ENCODE assay signal across 1 cellular context in the genomic region with DNA sequence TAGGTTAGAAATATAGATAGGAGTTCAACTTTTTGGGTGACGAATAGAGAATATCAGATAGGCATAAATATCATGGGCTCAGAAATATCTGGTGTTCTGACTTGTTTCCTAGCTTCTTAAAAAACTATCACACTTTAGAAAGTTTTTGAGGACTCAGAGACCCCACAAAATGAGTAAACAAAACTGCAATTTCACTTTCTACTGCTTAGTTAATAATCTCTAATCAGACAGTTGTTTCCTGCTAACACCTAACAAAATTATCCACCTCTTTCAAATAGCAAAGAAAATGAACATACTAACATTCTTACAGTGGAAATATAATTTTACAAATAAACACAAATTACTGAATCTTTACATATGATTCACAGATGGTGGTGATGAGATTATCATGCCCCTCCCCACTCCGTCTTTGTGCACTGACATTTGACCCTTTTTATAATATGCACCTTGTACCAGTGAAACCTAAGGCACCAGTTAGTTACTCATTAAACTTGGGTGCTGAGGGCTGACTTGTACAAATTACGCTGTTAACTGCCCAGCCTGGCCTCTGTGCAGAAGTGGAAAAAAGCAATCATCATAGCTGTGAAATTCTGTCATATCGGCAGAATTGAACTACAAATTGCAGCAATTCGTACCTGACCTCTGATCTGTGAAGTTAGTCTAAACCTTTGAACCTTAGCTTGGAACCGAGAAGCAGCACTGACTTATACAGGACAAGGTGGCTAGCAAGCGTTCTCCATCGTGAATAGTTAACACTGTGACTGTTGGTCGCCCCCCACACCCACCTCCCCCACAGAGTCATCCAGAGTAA.
TF ChIP-seq lines count a peak whose summit lies in the region.

No MANE protein-coding gene starts in this region.

TF ChIP-seq in HepG2, 621 proteins besides CTCF, POLR2A, EP300 and RAD21 (continued from another document and continues in another):
- TF ChIP-seq, protein P1, sequence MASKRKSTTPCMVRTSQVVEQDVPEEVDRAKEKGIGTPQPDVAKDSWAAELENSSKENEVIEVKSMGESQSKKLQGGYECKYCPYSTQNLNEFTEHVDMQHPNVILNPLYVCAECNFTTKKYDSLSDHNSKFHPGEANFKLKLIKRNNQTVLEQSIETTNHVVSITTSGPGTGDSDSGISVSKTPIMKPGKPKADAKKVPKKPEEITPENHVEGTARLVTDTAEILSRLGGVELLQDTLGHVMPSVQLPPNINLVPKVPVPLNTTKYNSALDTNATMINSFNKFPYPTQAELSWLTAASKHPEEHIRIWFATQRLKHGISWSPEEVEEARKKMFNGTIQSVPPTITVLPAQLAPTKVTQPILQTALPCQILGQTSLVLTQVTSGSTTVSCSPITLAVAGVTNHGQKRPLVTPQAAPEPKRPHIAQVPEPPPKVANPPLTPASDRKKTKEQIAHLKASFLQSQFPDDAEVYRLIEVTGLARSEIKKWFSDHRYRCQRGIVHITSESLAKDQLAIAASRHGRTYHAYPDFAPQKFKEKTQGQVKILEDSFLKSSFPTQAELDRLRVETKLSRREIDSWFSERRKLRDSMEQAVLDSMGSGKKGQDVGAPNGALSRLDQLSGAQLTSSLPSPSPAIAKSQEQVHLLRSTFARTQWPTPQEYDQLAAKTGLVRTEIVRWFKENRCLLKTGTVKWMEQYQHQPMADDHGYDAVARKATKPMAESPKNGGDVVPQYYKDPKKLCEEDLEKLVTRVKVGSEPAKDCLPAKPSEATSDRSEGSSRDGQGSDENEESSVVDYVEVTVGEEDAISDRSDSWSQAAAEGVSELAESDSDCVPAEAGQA (IDR thresholded peaks at IDR 0.05; ENCODE audit: low read depth) = no peak
- TF ChIP-seq, protein P1 (CRISPR knock-in tag; IDR thresholded peaks at IDR 0.05; ENCODE audit: borderline replicate concordance) = no peak
- no peak for TF ChIP-seq CC2D1A (CRISPR knock-in tag; IDR thresholded peaks at IDR 0.05)
- TF ChIP-seq RORA (CRISPR knock-in tag; IDR thresholded peaks at IDR 0.05) = no peak
- TF ChIP-seq, protein P2, sequence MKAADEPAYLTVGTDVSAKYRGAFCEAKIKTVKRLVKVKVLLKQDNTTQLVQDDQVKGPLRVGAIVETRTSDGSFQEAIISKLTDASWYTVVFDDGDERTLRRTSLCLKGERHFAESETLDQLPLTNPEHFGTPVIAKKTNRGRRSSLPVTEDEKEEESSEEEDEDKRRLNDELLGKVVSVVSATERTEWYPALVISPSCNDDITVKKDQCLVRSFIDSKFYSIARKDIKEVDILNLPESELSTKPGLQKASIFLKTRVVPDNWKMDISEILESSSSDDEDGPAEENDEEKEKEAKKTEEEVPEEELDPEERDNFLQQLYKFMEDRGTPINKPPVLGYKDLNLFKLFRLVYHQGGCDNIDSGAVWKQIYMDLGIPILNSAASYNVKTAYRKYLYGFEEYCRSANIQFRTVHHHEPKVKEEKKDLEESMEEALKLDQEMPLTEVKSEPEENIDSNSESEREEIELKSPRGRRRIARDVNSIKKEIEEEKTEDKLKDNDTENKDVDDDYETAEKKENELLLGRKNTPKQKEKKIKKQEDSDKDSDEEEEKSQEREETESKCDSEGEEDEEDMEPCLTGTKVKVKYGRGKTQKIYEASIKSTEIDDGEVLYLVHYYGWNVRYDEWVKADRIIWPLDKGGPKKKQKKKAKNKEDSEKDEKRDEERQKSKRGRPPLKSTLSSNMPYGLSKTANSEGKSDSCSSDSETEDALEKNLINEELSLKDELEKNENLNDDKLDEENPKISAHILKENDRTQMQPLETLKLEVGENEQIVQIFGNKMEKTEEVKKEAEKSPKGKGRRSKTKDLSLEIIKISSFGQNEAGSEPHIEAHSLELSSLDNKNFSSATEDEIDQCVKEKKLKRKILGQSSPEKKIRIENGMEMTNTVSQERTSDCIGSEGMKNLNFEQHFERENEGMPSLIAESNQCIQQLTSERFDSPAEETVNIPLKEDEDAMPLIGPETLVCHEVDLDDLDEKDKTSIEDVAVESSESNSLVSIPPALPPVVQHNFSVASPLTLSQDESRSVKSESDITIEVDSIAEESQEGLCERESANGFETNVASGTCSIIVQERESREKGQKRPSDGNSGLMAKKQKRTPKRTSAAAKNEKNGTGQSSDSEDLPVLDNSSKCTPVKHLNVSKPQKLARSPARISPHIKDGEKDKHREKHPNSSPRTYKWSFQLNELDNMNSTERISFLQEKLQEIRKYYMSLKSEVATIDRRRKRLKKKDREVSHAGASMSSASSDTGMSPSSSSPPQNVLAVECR (CRISPR knock-in tag; IDR thresholded peaks at IDR 0.05; ENCODE audit: borderline replicate concordance) = no peak
- no peak for TF ChIP-seq ZNF354B (CRISPR knock-in tag; IDR thresholded peaks at IDR 0.05)
- TF ChIP-seq KDM5A (IDR thresholded peaks at IDR 0.05; ENCODE audit: borderline replicate concordance, low read length) = no peak
- TF ChIP-seq, protein P3, sequence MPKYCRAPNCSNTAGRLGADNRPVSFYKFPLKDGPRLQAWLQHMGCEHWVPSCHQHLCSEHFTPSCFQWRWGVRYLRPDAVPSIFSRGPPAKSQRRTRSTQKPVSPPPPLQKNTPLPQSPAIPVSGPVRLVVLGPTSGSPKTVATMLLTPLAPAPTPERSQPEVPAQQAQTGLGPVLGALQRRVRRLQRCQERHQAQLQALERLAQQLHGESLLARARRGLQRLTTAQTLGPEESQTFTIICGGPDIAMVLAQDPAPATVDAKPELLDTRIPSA (CRISPR knock-in tag; IDR thresholded peaks at IDR 0.05; ENCODE audit: borderline replicate concordance) = no peak
- TF ChIP-seq, protein P4, sequence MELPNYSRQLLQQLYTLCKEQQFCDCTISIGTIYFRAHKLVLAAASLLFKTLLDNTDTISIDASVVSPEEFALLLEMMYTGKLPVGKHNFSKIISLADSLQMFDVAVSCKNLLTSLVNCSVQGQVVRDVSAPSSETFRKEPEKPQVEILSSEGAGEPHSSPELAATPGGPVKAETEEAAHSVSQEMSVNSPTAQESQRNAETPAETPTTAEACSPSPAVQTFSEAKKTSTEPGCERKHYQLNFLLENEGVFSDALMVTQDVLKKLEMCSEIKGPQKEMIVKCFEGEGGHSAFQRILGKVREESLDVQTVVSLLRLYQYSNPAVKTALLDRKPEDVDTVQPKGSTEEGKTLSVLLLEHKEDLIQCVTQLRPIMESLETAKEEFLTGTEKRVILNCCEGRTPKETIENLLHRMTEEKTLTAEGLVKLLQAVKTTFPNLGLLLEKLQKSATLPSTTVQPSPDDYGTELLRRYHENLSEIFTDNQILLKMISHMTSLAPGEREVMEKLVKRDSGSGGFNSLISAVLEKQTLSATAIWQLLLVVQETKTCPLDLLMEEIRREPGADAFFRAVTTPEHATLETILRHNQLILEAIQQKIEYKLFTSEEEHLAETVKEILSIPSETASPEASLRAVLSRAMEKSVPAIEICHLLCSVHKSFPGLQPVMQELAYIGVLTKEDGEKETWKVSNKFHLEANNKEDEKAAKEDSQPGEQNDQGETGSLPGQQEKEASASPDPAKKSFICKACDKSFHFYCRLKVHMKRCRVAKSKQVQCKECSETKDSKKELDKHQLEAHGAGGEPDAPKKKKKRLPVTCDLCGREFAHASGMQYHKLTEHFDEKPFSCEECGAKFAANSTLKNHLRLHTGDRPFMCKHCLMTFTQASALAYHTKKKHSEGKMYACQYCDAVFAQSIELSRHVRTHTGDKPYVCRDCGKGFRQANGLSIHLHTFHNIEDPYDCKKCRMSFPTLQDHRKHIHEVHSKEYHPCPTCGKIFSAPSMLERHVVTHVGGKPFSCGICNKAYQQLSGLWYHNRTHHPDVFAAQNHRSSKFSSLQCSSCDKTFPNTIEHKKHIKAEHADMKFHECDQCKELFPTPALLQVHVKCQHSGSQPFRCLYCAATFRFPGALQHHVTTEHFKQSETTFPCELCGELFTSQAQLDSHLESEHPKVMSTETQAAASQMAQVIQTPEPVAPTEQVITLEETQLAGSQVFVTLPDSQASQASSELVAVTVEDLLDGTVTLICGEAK (IDR thresholded peaks at IDR 0.05) = no peak
- TF ChIP-seq, protein P4 (CRISPR knock-in tag; IDR thresholded peaks at IDR 0.05) = no peak; the same call in 1 of the 2 replicates
- TF ChIP-seq LCORL (IDR thresholded peaks at IDR 0.05) = no peak
- TF ChIP-seq LCORL (CRISPR knock-in tag; IDR thresholded peaks at IDR 0.05) = peak; percentile 38; the same call in 1 of the 2 replicates
- TF ChIP-seq, protein P5, sequence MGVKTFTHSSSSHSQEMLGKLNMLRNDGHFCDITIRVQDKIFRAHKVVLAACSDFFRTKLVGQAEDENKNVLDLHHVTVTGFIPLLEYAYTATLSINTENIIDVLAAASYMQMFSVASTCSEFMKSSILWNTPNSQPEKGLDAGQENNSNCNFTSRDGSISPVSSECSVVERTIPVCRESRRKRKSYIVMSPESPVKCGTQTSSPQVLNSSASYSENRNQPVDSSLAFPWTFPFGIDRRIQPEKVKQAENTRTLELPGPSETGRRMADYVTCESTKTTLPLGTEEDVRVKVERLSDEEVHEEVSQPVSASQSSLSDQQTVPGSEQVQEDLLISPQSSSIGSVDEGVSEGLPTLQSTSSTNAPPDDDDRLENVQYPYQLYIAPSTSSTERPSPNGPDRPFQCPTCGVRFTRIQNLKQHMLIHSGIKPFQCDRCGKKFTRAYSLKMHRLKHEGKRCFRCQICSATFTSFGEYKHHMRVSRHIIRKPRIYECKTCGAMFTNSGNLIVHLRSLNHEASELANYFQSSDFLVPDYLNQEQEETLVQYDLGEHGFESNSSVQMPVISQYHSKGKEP (CRISPR knock-in tag; IDR thresholded peaks at IDR 0.05) = no peak
- TF ChIP-seq, protein P6, sequence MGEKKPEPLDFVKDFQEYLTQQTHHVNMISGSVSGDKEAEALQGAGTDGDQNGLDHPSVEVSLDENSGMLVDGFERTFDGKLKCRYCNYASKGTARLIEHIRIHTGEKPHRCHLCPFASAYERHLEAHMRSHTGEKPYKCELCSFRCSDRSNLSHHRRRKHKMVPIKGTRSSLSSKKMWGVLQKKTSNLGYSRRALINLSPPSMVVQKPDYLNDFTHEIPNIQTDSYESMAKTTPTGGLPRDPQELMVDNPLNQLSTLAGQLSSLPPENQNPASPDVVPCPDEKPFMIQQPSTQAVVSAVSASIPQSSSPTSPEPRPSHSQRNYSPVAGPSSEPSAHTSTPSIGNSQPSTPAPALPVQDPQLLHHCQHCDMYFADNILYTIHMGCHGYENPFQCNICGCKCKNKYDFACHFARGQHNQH (CRISPR knock-in tag; IDR thresholded peaks at IDR 0.05) = no peak
- TF ChIP-seq GLI4 (CRISPR knock-in tag; IDR thresholded peaks at IDR 0.05; ENCODE audit: borderline replicate concordance) = no peak
- peak; percentile 53; the same call in 1 of the 2 replicates for TF ChIP-seq ETV5 (CRISPR knock-in tag; IDR thresholded peaks at IDR 0.05; ENCODE audit: borderline replicate concordance)
- TF ChIP-seq CBX2 (IDR thresholded peaks at IDR 0.05; ENCODE audit: low read depth, low read length) = no peak
- no peak for TF ChIP-seq CBX2 (CRISPR knock-in tag; IDR thresholded peaks at IDR 0.05; ENCODE audit: low read depth)
- TF ChIP-seq, protein P7, sequence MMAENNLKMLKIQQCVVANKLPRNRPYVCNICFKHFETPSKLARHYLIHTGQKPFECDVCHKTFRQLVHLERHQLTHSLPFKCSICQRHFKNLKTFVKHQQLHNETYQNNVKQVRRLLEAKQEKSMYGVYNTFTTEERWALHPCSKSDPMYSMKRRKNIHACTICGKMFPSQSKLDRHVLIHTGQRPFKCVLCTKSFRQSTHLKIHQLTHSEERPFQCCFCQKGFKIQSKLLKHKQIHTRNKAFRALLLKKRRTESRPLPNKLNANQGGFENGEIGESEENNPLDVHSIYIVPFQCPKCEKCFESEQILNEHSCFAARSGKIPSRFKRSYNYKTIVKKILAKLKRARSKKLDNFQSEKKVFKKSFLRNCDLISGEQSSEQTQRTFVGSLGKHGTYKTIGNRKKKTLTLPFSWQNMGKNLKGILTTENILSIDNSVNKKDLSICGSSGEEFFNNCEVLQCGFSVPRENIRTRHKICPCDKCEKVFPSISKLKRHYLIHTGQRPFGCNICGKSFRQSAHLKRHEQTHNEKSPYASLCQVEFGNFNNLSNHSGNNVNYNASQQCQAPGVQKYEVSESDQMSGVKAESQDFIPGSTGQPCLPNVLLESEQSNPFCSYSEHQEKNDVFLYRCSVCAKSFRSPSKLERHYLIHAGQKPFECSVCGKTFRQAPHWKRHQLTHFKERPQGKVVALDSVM (CRISPR knock-in tag; IDR thresholded peaks at IDR 0.05) = no peak
- TF ChIP-seq PAF1 (CRISPR knock-in tag; IDR thresholded peaks at IDR 0.05) = no peak
- peak; percentile 19; the same call in 1 of the 2 replicates for TF ChIP-seq CBX5 (CRISPR knock-in tag; IDR thresholded peaks at IDR 0.05; ENCODE audit: borderline replicate concordance)
- TF ChIP-seq ZNF616 (CRISPR knock-in tag; IDR thresholded peaks at IDR 0.05; ENCODE audit: low read depth) = no peak
- peak; percentile 60; the same call in 1 of the 2 replicates for TF ChIP-seq POGZ (CRISPR knock-in tag; IDR thresholded peaks at IDR 0.05)
